Comparison of ENCODE assay signal across 9 cellular contexts in the genomic region with DNA sequence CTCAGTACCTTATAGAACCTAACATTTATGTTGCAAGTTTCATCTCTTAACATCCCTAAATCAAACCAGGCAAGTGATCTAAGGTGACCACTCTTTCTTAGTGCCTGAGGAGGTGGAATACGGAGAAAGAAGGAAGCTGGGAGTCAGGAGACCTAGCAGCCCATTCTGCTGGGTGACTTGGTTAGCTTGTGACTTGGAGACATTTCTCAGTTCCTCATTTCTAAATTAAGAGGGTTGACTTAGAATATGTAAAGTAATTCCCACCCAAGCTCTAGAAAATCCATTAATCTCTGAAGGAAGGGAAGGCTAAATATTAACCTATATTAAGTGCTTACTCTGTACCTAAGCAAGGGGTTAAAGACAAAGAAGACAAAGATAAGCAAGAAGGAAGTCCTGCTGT.
DNase-seq lines count a peak whose midpoint lies in the region; ATAC-seq and TF ChIP-seq lines count a peak whose summit lies in the region.
"Had no signal": no experiment of that assay in that cellular context is flagged by ENCODE, and none has a peak within 500 bp of the region (broad histone marks: within the 10 kb centered on the region; RNA-seq: fewer than 3 reads in every experiment).

No MANE protein-coding gene starts in this region.

- H3K4me1 Mint-ChIP-seq in activated B cell treated with CpG ODN at 0.5 μM for 24 hours (peaks cover 8% of the 10 kb centered on the region), H9 (peaks cover 13 to 24% of the 10 kb centered on the region in 2 experiments)

- no peak overlapping the region for H3K4ac ChIP-seq in H9 (ENCODE audit: low read depth, low read length)

- no peaks in the 10 kb centered on the region for H3K9me3 ChIP-seq in H9 (ENCODE audit: control insufficient read depth, low read depth, low read length)

- no peak for TF ChIP-seq CTCF in GM12865 (IDR thresholded peaks at IDR 0.05; ENCODE audit: insufficient read depth, low read depth, low read length, missing control alignments)
- no peak for TF ChIP-seq CTCF in activated B cell treated with CpG ODN at 0.5 μM for 24 hours (IDR thresholded peaks at IDR 0.05)
- TF ChIP-seq CTCF in H9 (conservative IDR thresholded peaks at IDR 0.05), result no peak

- H3K4me3 ChIP-seq in GM12865 (ENCODE audit: low read depth, low read length), result no peak overlapping the region

- H3K9me3 Mint-ChIP-seq in activated B cell treated with CpG ODN at 0.5 μM for 24 hours, result no peaks in the 10 kb centered on the region
- H3K9me3 Mint-ChIP-seq in H9, result no peaks in the 10 kb centered on the region

- no peak overlapping the region for H2BK15ac ChIP-seq in H9 (ENCODE audit: low read depth, low read length)

- H3K4me1 ChIP-seq in H9 (ENCODE audit: insufficient read depth, low read length), result peaks cover 2% of the 10 kb centered on the region; the same call in 1 of the 2 replicates

- H2BK5ac ChIP-seq in H9 (ENCODE audit: insufficient read length, low read length), result no peak overlapping the region

- no peak overlapping the region for H3K18ac ChIP-seq in H9 (ENCODE audit: insufficient read length, low read depth, low read length)

- intact Hi-C loops in activated B cell treated with CpG ODN at 0.5 μM for 24 hours (cut with micrococcal nuclease), result no loop called here

- H2BK20ac ChIP-seq in H9 (ENCODE audit: low read depth, low read length, poor library complexity, severe bottlenecking), result no peak overlapping the region

- no peak overlapping the region for H3K4me3 Mint-ChIP-seq in activated B cell treated with CpG ODN at 0.5 μM for 24 hours
- no peak overlapping the region for H3K4me3 Mint-ChIP-seq in H9

- H3K4me2 ChIP-seq in H9 (ENCODE audit: insufficient read depth, insufficient read length, low read length), result no peak overlapping the region

- H2AFZ ChIP-seq in H9 (ENCODE audit: low read length), result no peak overlapping the region

- no peak overlapping the region for H2AK5ac ChIP-seq in H9 (ENCODE audit: insufficient read length, low read length)

- H4K20me1 ChIP-seq in H9 (ENCODE audit: control insufficient read depth, insufficient read depth, insufficient read length), result no peaks in the 10 kb centered on the region

- no peak overlapping the region for H4K8ac ChIP-seq in H9 (replicated peaks; ENCODE audit: insufficient read length, low read depth, low read length)

- H2BK12ac ChIP-seq in H9 (ENCODE audit: insufficient read length, low read depth, low read length), result no peak overlapping the region

- H3K36me3 Mint-ChIP-seq in activated B cell treated with CpG ODN at 0.5 μM for 24 hours (ENCODE audit: low read depth), result no peaks in the 10 kb centered on the region
- no peaks in the 10 kb centered on the region for H3K36me3 Mint-ChIP-seq in H9 (ENCODE audit: insufficient read depth in 1 of 3, low read depth in 3 of 3)

- no peaks in the 10 kb centered on the region for H3K23me2 ChIP-seq in H9 (ENCODE audit: insufficient read length, low read depth, low read length, poor library complexity, severe bottlenecking)

- no peak overlapping the region for H3K23ac ChIP-seq in H9 (ENCODE audit: insufficient read length, low read depth, low read length)

- no peaks in the 10 kb centered on the region for H3K27me3 ChIP-seq in H9 (ENCODE audit: insufficient read depth, low read length)

- H3K27me3 Mint-ChIP-seq in activated B cell treated with CpG ODN at 0.5 μM for 24 hours, result peaks cover 3% of the 10 kb centered on the region
- no peaks in the 10 kb centered on the region; the same call in 1 of the 2 replicates for H3K27me3 Mint-ChIP-seq in H9 (ENCODE audit: low read depth)

- H3K9ac ChIP-seq in H9 (ENCODE audit: extremely low read depth, insufficient read length, low read length), result no peak overlapping the region

- no peak overlapping the region for H3K27ac Mint-ChIP-seq in activated B cell treated with CpG ODN at 0.5 μM for 24 hours
- no peak overlapping the region for H3K27ac Mint-ChIP-seq in H9

- H3K27ac ChIP-seq in H9 (ENCODE audit: insufficient read length, low read depth, low read length), result no peak overlapping the region

- H3K14ac ChIP-seq in H9 (ENCODE audit: insufficient read depth, low read length), result no peak overlapping the region

- no peak overlapping the region for H2BK120ac ChIP-seq in H9 (ENCODE audit: low read depth, low read length, poor library complexity, severe bottlenecking)

- no CpG with 5 or more reads among the region's 1 CpG for WGBS in H9 (ENCODE audit: extremely low coverage, insufficient read length, low lambda C conversion rate)

- CTCF ChIA-PET in activated B cell treated with CpG ODN at 0.5 μM for 24 hours (lab: Charles Lee), result interaction anchor here (1.2 kb wide), 1 partner anchor 15 kb away, joined by 3 read pairs; no protein-coding TSS in a partner anchor

- no peak overlapping the region for H3T11ph ChIP-seq in H9 (ENCODE audit: low read length)

- H3K56ac ChIP-seq in H9 (ENCODE audit: insufficient read length, low read depth, low read length), result no peak overlapping the region

- no peaks in the 10 kb centered on the region for H3K79me2 ChIP-seq in H9 (ENCODE audit: insufficient read depth, low read length)

- H4K5ac ChIP-seq in H9 (ENCODE audit: insufficient read length, low read depth, low read length), result no peak overlapping the region

- H4K91ac ChIP-seq in H9 (ENCODE audit: insufficient read length, low read depth, low read length), result no peak overlapping the region

- ATAC-seq in GM21367 (IDR thresholded peaks at IDR 0.05; ENCODE audit: unreplicated experiment) (peak; percentile 80), HG03342 (IDR thresholded peaks at IDR 0.05; ENCODE audit: unreplicated experiment) (peak; percentile 85), activated B cell treated with CpG ODN at 0.5 μM for 24 hours (ENCODE audit: low read depth) (peak; percentile 42)

- H3K79me1 ChIP-seq in H9 (ENCODE audit: insufficient read depth, low read depth, low read length, poor library complexity, severe bottlenecking), result no peaks in the 10 kb centered on the region

- POLR2A ChIA-PET in activated B cell treated with CpG ODN at 0.5 μM for 24 hours (lab: Charles Lee), result interaction anchor here (1.3 kb wide), 1 partner anchor 110 kb away, joined by 3 read pairs; a partner anchor contains a TSS

- peak; percentile 32 for DNase-seq in GM12865 (ENCODE audit: low read depth)
- DNase-seq in activated B cell treated with CpG ODN at 0.5 μM for 24 hours, result no peak
- DNase-seq in H9, result no peak
- no peak for DNase-seq in NCI-H2081 treated with DMSO at 0.1 percent for 48 hours (lab: John Stamatoyannopoulos, UW)
- no peak for DNase-seq in glomerular visceral epithelial cell (ENCODE audit: extremely low spot score)
- DNase-seq in dedifferentiated amniotic fluid mesenchymal stem cell (ENCODE audit: extremely low spot score), result no peak
- DNase-seq: H7 had no signal
